In the genomic region with DNA sequence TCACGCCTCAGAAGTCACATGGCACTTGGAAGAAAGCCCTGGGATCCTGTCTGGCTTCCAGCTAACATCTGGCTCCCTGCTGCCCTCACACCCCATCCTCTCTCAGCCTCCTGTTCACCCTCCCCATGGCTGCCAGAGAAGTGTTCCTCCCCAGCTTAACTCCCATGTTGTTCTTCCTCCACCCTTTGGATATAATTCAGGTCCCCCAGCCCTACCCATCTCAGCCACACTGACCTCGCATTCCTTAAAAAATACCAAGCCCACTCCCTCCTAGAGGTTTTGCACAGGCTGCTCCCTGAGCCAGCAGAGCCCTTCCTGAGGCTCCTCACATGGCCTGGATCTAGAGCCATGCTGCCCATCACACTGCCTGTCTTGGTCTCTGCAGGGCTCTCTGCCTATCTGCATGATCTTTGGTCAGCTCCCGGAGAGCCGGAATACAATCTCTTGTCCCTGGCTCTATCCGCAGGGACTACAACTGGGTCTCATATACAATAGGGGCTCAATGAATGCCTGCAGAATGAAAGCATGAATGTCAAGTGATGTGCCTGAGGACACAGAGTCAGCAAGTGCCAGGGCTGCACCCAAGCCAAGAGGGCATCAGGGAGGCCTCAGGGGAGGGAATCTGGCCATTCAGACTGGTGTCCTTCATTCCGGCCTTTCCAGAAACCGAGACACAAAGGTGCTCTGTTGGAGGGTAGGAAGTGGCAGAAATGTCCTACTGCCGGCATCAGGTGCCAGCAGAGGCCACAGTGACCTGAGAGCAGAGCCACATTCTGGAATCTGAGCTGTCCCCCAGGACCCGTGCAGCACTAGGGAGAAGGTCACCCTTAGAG, we compare ENCODE assay signal across 13 cellular contexts. TPM values are rescaled to one million over a fixed set of nuclear protein-coding genes. Genes with fewer than 3 reads are reported as not detected.
DNase-seq lines count a peak whose midpoint lies in the region.
"Had no signal": no experiment of that assay in that cellular context is flagged by ENCODE, and none has a peak within 500 bp of the region (broad histone marks: within the 10 kb centered on the region; RNA-seq: fewer than 3 reads in every experiment).

No MANE protein-coding gene starts in this region.

- H3K27me3 ChIP-seq in HUES64 (ENCODE audit: insufficient read depth, low read length) = no peaks in the 10 kb centered on the region
- H3K27me3 ChIP-seq in layer of hippocampus (ENCODE audit: control insufficient read depth, insufficient read depth, low read length) = no peaks in the 10 kb centered on the region
- no peaks in the 10 kb centered on the region for H3K27me3 ChIP-seq in CD8-positive, alpha-beta memory T cell (ENCODE audit: insufficient read depth, low read length, poor library complexity, severe bottlenecking)

- H3K9me3 Mint-ChIP-seq in CD8-positive, alpha-beta memory T cell = no peaks in the 10 kb centered on the region
- H3K9me3 Mint-ChIP-seq: activated naive CD4-positive, alpha-beta T cell treated with anti-CD3 and anti-CD28 coated beads, Interleukin-2, amount 50 U/mL, for 72 hours had no signal

- no peaks in the 10 kb centered on the region for H3K36me3 ChIP-seq in HUES64 (ENCODE audit: insufficient read depth, low read length)
- H3K36me3 ChIP-seq in CD8-positive, alpha-beta memory T cell (ENCODE audit: insufficient read depth, low read length) = no peaks in the 10 kb centered on the region

- H3K4me3 ChIP-seq in HUES64 (ENCODE audit: low read length) = no peak overlapping the region
- no peak overlapping the region for H3K4me3 ChIP-seq in CD8-positive, alpha-beta memory T cell (ENCODE audit: low read length)

- H3K27me3 Mint-ChIP-seq in CD8-positive, alpha-beta memory T cell = peaks cover 0 to 1% of the 10 kb centered on the region in 2 donors

- H3K36me3 Mint-ChIP-seq in CD8-positive, alpha-beta memory T cell = peaks cover 0 to 6% (median 0%) of the 10 kb centered on the region in 3 donors

- H3K4me3 Mint-ChIP-seq in CD8-positive, alpha-beta memory T cell = peak overlapping the region in 1 of 7 donors; percentile 51

- H3K27ac ChIP-seq in HUES64 (ENCODE audit: low read depth, low read length) (peak overlapping the region; percentile 83; the same call in 1 of the 2 replicates), caudate nucleus (ENCODE audit: low read depth, low read length) (peak overlapping the region; percentile 71), layer of hippocampus (ENCODE audit: low read depth, low read length) (peak overlapping the region; percentile 72), temporal lobe (ENCODE audit: low read depth, low read length) (peak overlapping the region; percentile 85)
- no peak overlapping the region for H3K27ac ChIP-seq in CD8-positive, alpha-beta memory T cell (ENCODE audit: low read depth, low read length)
- H3K27ac ChIP-seq: WERI-Rb-1 had no signal

- no peaks in the 10 kb centered on the region for H3K9me3 ChIP-seq in HUES64 (ENCODE audit: insufficient read depth, low read depth, low read length)
- no peaks in the 10 kb centered on the region for H3K9me3 ChIP-seq in CD8-positive, alpha-beta memory T cell (ENCODE audit: low read length)

- peak in 19 of 61 donors; percentile 16 to 60 (median 31) for DNase-seq in caudate nucleus (lab: John Stamatoyannopoulos, UW)
- DNase-seq in CD8-positive, alpha-beta memory T cell = no peak
- DNase-seq in UCSD-AML1 (lab: John Stamatoyannopoulos, UW; ENCODE audit: unreplicated experiment) = no peak
- no peak for DNase-seq in iPS-NIHi11 (ENCODE audit: low spot score)
- DNase-seq: erythroblast, NCI-H1092 treated with DMSO at 0.1 percent for 48 hours, NCI-H446, SHP77, WERI-Rb-1 had no signal

- H3K4me1 Mint-ChIP-seq in CD8-positive, alpha-beta memory T cell = peaks cover 2 to 7% (median 6%) of the 10 kb centered on the region in 3 donors

- 65% methylated on average over 9 of the region's 9 CpGs for WGBS in HUES64

- POLR2A ChIA-PET in CD8-positive, alpha-beta memory T cell (lab: Charles Lee) = no interaction called here

- CTCF ChIA-PET in CD8-positive, alpha-beta memory T cell (lab: Charles Lee) = interaction anchor here (1.6 kb wide), 1 partner anchor 26 kb away, joined by 3 read pairs; no protein-coding TSS in a partner anchor

- peak overlapping the region in 2 of 8 donors; percentile 12 to 87 for H3K27ac Mint-ChIP-seq in CD8-positive, alpha-beta memory T cell
- H3K27ac Mint-ChIP-seq: activated naive CD4-positive, alpha-beta T cell treated with anti-CD3 and anti-CD28 coated beads, Interleukin-2, amount 50 U/mL, for 72 hours had no signal

- peaks cover 23% of the 10 kb centered on the region for H3K4me1 ChIP-seq in HUES64 (ENCODE audit: insufficient read depth, low read length)
- H3K4me1 ChIP-seq in CD8-positive, alpha-beta memory T cell (ENCODE audit: insufficient read depth, low read length) = peaks cover under 1% of the 10 kb centered on the region

- H3K9ac ChIP-seq in HUES64 (ENCODE audit: low read depth, low read length) = peak overlapping the region; percentile 39

RNA-seq across cellular contexts. Expression of a gene that starts 3.8 kb away (rescaled TPM):
- 729 TPM for polyA plus RNA-seq in HUES64 (2013, experiment 1 of 2)
- polyA plus RNA-seq in HUES64 (2013, experiment 2 of 2) = 799 TPM
- total RNA-seq in temporal lobe = 95.1 TPM
- 100 to 1,000 TPM; 173 to 182 TPM for total RNA-seq in CD8-positive, alpha-beta memory T cell
- 59.3 TPM for polyA plus RNA-seq in CD8-positive, alpha-beta memory T cell
